ENCODE assay signal across 13 cellular contexts in genomic region chr14:95359974-95360826, GRCh38. TPM values are rescaled to one million over a fixed set of nuclear protein-coding genes. Genes with fewer than 3 reads are reported as not detected.
A peak's percentile ranks its signal among the peaks of the same experiment; 100 is the strongest.
DNase-seq lines count a peak whose midpoint lies in the region; ATAC-seq and TF ChIP-seq lines count a peak whose summit lies in the region.
"Had no signal": no experiment of that assay in that cellular context is flagged by ENCODE, and none has a peak within 500 bp of the region (broad histone marks: within the 10 kb centered on the region; RNA-seq: fewer than 3 reads in every experiment).

No MANE protein-coding gene starts in this region.

- H3K36me3 Mint-ChIP-seq in neural progenitor cell = no peaks in the 10 kb centered on the region
- no peaks in the 10 kb centered on the region for H3K36me3 Mint-ChIP-seq in natural killer cell treated with Interleukin-12 subunit alpha and Interleukin-12 subunit beta and Interleukin-15 and Interleukin-18, amount 100 ng/mL, for 72 hours

- no peak overlapping the region for H3K9ac ChIP-seq in BLaER1 treated with 17β-estradiol and CSF1 and Interleukin-3, amounts not matched to agents 10 nM and 100 nM
- H3K9ac ChIP-seq in neural progenitor cell = no peak overlapping the region

- no peak overlapping the region for H3K4me3 ChIP-seq in BLaER1 treated with 17β-estradiol and CSF1 and Interleukin-3, amounts not matched to agents 10 nM and 100 nM
- H3K4me3 ChIP-seq in right cardiac atrium (ENCODE audit: low read length) (no peak overlapping the region), neural progenitor cell (no peak overlapping the region)
- H3K4me3 ChIP-seq: adrenal gland, transverse colon had no signal

- H3K27me3 Mint-ChIP-seq in neural progenitor cell (ENCODE audit: insufficient read depth, low read depth) = peaks cover 12% of the 10 kb centered on the region
- peaks cover 11 to 30% of the 10 kb centered on the region in 2 donors for H3K27me3 Mint-ChIP-seq in natural killer cell treated with Interleukin-12 subunit alpha and Interleukin-12 subunit beta and Interleukin-15 and Interleukin-18, amount 100 ng/mL, for 72 hours

- H3K27ac Mint-ChIP-seq in neural progenitor cell = no peak overlapping the region
- H3K27ac Mint-ChIP-seq in natural killer cell treated with Interleukin-12 subunit alpha and Interleukin-12 subunit beta and Interleukin-15 and Interleukin-18, amount 100 ng/mL, for 72 hours = no peak overlapping the region
- H3K27ac Mint-ChIP-seq: activated CD8-positive, alpha-beta T cell treated with anti-CD3 and anti-CD28 coated beads for 36 hours had no signal

- H4K20me1 ChIP-seq in BLaER1 treated with 17β-estradiol and CSF1 and Interleukin-3, amounts not matched to agents 10 nM and 100 nM = no peaks in the 10 kb centered on the region
- H4K20me1 ChIP-seq in neural progenitor cell (ENCODE audit: low read depth) = no peaks in the 10 kb centered on the region

- H3K4me3 Mint-ChIP-seq in neural progenitor cell = no peak overlapping the region
- no peak overlapping the region for H3K4me3 Mint-ChIP-seq in natural killer cell treated with Interleukin-12 subunit alpha and Interleukin-12 subunit beta and Interleukin-15 and Interleukin-18, amount 100 ng/mL, for 72 hours
- H3K4me3 Mint-ChIP-seq: activated CD8-positive, alpha-beta T cell treated with anti-CD3 and anti-CD28 coated beads for 36 hours had no signal

- H3K79me2 ChIP-seq in neural progenitor cell (ENCODE audit: low read depth) = no peaks in the 10 kb centered on the region

- no peak overlapping the region for H3K27ac ChIP-seq in BLaER1 treated with 17β-estradiol and CSF1 and Interleukin-3, amounts not matched to agents 10 nM and 100 nM
- H3K27ac ChIP-seq in right cardiac atrium (ENCODE audit: low read length) = no peak overlapping the region
- H3K27ac ChIP-seq in neural progenitor cell = no peak overlapping the region
- H3K27ac ChIP-seq: adrenal gland, transverse colon had no signal

- peak overlapping the region in 7 of 11 experiments; percentile 10 to 74 (median 29); a peak in 7 of 22 replicates for H3K4me2 ChIP-seq in BLaER1 treated with 17β-estradiol and CSF1 and Interleukin-3, amounts not matched to agents 10 nM and 100 nM
- H3K4me2 ChIP-seq in neural progenitor cell = peak overlapping the region; percentile 21

- H3F3A ChIP-seq in neural progenitor cell (ENCODE audit: low read depth) = peaks cover 33% of the 10 kb centered on the region

- peaks cover 40% of the 10 kb centered on the region for H3K4me1 Mint-ChIP-seq in neural progenitor cell
- no peaks in the 10 kb centered on the region for H3K4me1 Mint-ChIP-seq in natural killer cell treated with Interleukin-12 subunit alpha and Interleukin-12 subunit beta and Interleukin-15 and Interleukin-18, amount 100 ng/mL, for 72 hours (ENCODE audit: low read depth in 2 of 2)

- H3K27me3 ChIP-seq in BLaER1 treated with 17β-estradiol and CSF1 and Interleukin-3, amounts not matched to agents 10 nM and 100 nM = peaks cover 19 to 40% (median 33%) of the 10 kb centered on the region in 11 experiments
- H3K27me3 ChIP-seq in right cardiac atrium (ENCODE audit: control insufficient read depth, insufficient read depth) (no peaks in the 10 kb centered on the region), neural progenitor cell (peaks cover 27% of the 10 kb centered on the region)
- H3K27me3 ChIP-seq: transverse colon had no signal

- intact Hi-C loops in right cardiac atrium (cut with DNase I) = no loop called here

- peak; percentile 60 for DNase-seq in astrocyte of the hippocampus (ENCODE audit: low read depth, low spot score)
- DNase-seq in right cardiac atrium = peak; percentile 27 to 68 (median 64)
- DNase-seq in neural progenitor cell (ENCODE audit: low spot score) = peak; percentile 65
- DNase-seq in natural killer cell treated with Interleukin-12 subunit alpha and Interleukin-12 subunit beta and Interleukin-15 and Interleukin-18, amount 100 ng/mL, for 72 hours (ENCODE audit: low spot score) = no peak
- DNase-seq in SHP77 treated with DMSO at 0.1 percent for 48 hours (lab: John Stamatoyannopoulos, UW) = no peak
- DNase-seq in HCEC 1CT = no peak
- DNase-seq: activated CD8-positive, alpha-beta T cell treated with anti-CD3 and anti-CD28 coated beads for 36 hours; NCI-H1105; NCI-H774; transverse colon had no signal

- ATAC-seq in right cardiac atrium (peak; percentile 39 to 49), GM18858 (IDR thresholded peaks at IDR 0.05; ENCODE audit: unreplicated experiment) (no peak)
- no peak for ATAC-seq in natural killer cell treated with Interleukin-12 subunit alpha and Interleukin-12 subunit beta and Interleukin-15 and Interleukin-18, amount 100 ng/mL, for 72 hours
- ATAC-seq: activated CD8-positive, alpha-beta T cell treated with anti-CD3 and anti-CD28 coated beads for 36 hours had no signal

- H3K4me1 ChIP-seq in BLaER1 treated with 17β-estradiol and CSF1 and Interleukin-3, amounts not matched to agents 10 nM and 100 nM = peaks cover 0 to 60% (median 34%) of the 10 kb centered on the region in 10 experiments; a peak in 16 of 20 replicates
- H3K4me1 ChIP-seq in right cardiac atrium (ENCODE audit: control insufficient read depth, insufficient read depth, low read length) (peaks cover 5% of the 10 kb centered on the region), neural progenitor cell (peaks cover 21% of the 10 kb centered on the region)
- H3K4me1 ChIP-seq: adrenal gland, transverse colon had no signal

- H3K9me3 Mint-ChIP-seq in neural progenitor cell = no peaks in the 10 kb centered on the region
- H3K9me3 Mint-ChIP-seq in natural killer cell treated with Interleukin-12 subunit alpha and Interleukin-12 subunit beta and Interleukin-15 and Interleukin-18, amount 100 ng/mL, for 72 hours = no peaks in the 10 kb centered on the region
- H3K9me3 Mint-ChIP-seq: activated CD8-positive, alpha-beta T cell treated with anti-CD3 and anti-CD28 coated beads for 36 hours had no signal

- no peaks in the 10 kb centered on the region for H3K36me3 ChIP-seq in BLaER1 treated with 17β-estradiol and CSF1 and Interleukin-3, amounts not matched to agents 10 nM and 100 nM
- H3K36me3 ChIP-seq in neural progenitor cell = no peaks in the 10 kb centered on the region
- H3K36me3 ChIP-seq: adrenal gland, transverse colon had no signal

- 34% methylated on average over 47 of the region's 47 CpGs for WGBS in right cardiac atrium

- peaks cover 6 to 19% (median 9%) of the 10 kb centered on the region in 11 experiments; a peak in 19 of 22 replicates for H3K9me3 ChIP-seq in BLaER1 treated with 17β-estradiol and CSF1 and Interleukin-3, amounts not matched to agents 10 nM and 100 nM (replicated peaks in 1 of 11)
- H3K9me3 ChIP-seq in right cardiac atrium (ENCODE audit: control insufficient read depth, low read length) (no peaks in the 10 kb centered on the region), neural progenitor cell (ENCODE audit: low read depth) (no peaks in the 10 kb centered on the region)
- H3K9me3 ChIP-seq: adrenal gland, transverse colon had no signal

- no peak for TF ChIP-seq CTCF in neural progenitor cell (IDR thresholded peaks at IDR 0.05)

- no peak overlapping the region for H2AFZ ChIP-seq in neural progenitor cell (replicated peaks)

RNA-seq across cellular contexts. Expression of gene CLMN, which starts 40.5 kb away (rescaled TPM):
- total RNA-seq in right cardiac atrium (1 to 10 TPM; 6.4 to 9.1 (median 7.4) TPM), neural progenitor cell (ENCODE audit: low replicate concordance) (6.3 and 6.7 TPM in 2 replicates)
- 3.1 TPM for polyA plus RNA-seq in right cardiac atrium
- 1 to 10 TPM; 2.6 to 3.5 TPM for total RNA-seq in natural killer cell treated with Interleukin-12 subunit alpha and Interleukin-12 subunit beta and Interleukin-15 and Interleukin-18, amount 100 ng/mL, for 72 hours

Comparison
In these comparisons a context has a peak if more than half of its experiments do, and no peak if none do; other contexts are left out.
1. DNase-seq: peak in astrocyte of the hippocampus (single experiment), right cardiac atrium (3 of 3) and neural progenitor cell (single experiment); none in natural killer cell treated with Interleukin-12 subunit alpha and Interleukin-12 subunit beta and Interleukin-15 and Interleukin-18, amount 100 ng/mL, for 72 hours (single experiment), SHP77 treated with DMSO at 0.1 percent for 48 hours (single experiment) and HCEC 1CT (single experiment).
2. ATAC-seq: peak in right cardiac atrium (2 of 2); none in natural killer cell treated with Interleukin-12 subunit alpha and Interleukin-12 subunit beta and Interleukin-15 and Interleukin-18, amount 100 ng/mL, for 72 hours (0 of 2) and GM18858 (single experiment).